1 cellular context compared by ENCODE assay signal in the genomic region with DNA sequence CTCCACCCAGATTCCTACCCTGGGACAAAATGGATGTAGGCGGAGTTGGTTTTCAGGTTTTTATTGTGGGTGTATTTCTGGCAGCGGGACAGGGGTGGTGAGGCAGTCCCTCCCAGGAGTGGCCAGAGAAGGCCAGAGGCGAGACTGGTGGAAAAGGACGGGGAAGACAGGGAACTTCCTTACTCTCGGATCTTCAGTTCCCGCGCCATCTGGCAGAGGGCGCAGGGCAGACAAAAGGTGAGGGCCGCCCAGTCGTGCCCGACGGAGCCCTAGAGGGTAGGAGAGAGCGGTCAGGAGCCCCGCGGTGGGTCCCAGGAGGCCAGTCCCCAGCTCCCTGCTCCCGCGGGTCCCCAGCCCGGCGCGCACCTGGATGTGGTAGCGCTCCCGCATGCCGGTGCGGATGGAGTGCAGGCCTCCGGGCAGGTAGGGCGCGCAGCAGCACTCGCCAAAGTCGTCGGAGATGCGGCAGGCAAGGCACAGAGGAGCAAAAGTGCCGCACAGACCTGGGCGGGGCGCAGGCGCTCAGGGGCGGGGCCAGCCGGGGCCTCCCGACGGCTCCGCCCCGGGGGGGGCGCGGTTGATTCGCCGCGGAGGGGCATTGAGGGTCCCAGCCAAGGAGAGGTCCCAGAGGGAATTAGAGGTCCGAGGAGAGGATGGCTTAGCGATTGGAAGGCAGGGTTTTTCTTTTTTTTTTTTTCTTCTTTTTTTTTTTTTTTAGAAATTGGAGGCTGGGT.
A peak's percentile ranks its signal among the peaks of the same experiment; 100 is the strongest.
TF ChIP-seq lines count a peak whose summit lies in the region.

No MANE protein-coding gene starts in this region.

TF ChIP-seq in GM12878, 131 proteins besides CTCF, POLR2A, EP300 and RAD21 (continued from another document and continues in another):
- TF ChIP-seq, protein P1, sequence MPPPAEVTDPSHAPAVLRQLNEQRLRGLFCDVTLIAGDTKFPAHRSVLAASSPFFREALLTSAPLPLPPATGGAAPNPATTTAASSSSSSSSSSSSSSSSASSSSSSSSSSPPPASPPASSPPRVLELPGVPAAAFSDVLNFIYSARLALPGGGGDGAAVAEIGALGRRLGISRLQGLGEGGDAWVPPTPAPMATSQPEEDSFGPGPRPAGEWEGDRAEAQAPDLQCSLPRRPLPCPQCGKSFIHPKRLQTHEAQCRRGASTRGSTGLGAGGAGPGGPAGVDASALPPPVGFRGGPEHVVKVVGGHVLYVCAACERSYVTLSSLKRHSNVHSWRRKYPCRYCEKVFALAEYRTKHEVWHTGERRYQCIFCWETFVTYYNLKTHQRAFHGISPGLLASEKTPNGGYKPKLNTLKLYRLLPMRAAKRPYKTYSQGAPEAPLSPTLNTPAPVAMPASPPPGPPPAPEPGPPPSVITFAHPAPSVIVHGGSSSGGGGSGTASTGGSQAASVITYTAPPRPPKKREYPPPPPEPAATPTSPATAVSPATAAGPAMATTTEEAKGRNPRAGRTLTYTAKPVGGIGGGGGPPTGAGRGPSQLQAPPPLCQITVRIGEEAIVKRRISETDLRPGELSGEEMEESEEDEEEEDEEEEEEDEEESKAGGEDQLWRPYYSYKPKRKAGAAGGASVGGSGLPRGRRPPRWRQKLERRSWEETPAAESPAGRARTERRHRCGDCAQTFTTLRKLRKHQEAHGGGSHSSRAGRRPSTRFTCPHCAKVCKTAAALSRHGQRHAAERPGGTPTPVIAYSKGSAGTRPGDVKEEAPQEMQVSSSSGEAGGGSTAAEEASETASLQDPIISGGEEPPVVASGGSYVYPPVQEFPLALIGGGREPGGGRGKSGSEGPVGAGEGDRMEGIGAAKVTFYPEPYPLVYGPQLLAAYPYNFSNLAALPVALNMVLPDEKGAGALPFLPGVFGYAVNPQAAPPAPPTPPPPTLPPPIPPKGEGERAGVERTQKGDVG (CRISPR knock-in tag; IDR thresholded peaks at IDR 0.05) = no peak
- TF ChIP-seq STAT1 (conservative IDR thresholded peaks at IDR 0.05) = no peak
- TF ChIP-seq EZH2 (IDR thresholded peaks at IDR 0.05; ENCODE audit: borderline replicate concordance, control insufficient read depth, low read depth, low read length) = no peak
- TF ChIP-seq ZNF622 (IDR thresholded peaks at IDR 0.05) = no peak
- no peak for TF ChIP-seq TAF1 (IDR thresholded peaks at IDR 0.05; ENCODE audit: borderline replicate concordance, low read depth, low read length)
- TF ChIP-seq TARDBP (IDR thresholded peaks at IDR 0.05; ENCODE audit: borderline replicate concordance) = no peak
- no peak for TF ChIP-seq TBL1XR1 (IDR thresholded peaks at IDR 0.05; ENCODE audit: low read depth, low read length)
- TF ChIP-seq POU2F2 (IDR thresholded peaks at IDR 0.05; ENCODE audit: borderline replicate concordance, low read depth, low read length) = no peak
- TF ChIP-seq MTA2 (IDR thresholded peaks at IDR 0.05; ENCODE audit: low read depth) = no peak
- no peak for TF ChIP-seq KAT2A (conservative IDR thresholded peaks at IDR 0.05; ENCODE audit: control insufficient read depth, low read depth, low read length)
- peak; percentile 26; the same call in 1 of the 2 replicates for TF ChIP-seq SMC3 (IDR thresholded peaks at IDR 0.05; ENCODE audit: borderline replicate concordance, low read length)
- no peak for TF ChIP-seq CHD2 (IDR thresholded peaks at IDR 0.05; ENCODE audit: borderline replicate concordance, low read depth, low read length)
- TF ChIP-seq ZNF384 (IDR thresholded peaks at IDR 0.05; ENCODE audit: borderline replicate concordance, low read depth, low read length) = no peak
- TF ChIP-seq IKZF2 (IDR thresholded peaks at IDR 0.05) = peak in 1 of 2 experiments; percentile 33; a peak in 1 of 4 replicates
- no peak for TF ChIP-seq RBBP5 (conservative IDR thresholded peaks at IDR 0.05)
- no peak for TF ChIP-seq SUZ12 (IDR thresholded peaks at IDR 0.05; ENCODE audit: unreplicated experiment)
- no peak for TF ChIP-seq MYC (IDR thresholded peaks at IDR 0.05; ENCODE audit: insufficient read depth, insufficient read length, insufficient replicate concordance, low read length, severe bottlenecking)
- TF ChIP-seq HCFC1 (IDR thresholded peaks at IDR 0.05; ENCODE audit: low read length) = no peak
- TF ChIP-seq ZNF207 (IDR thresholded peaks at IDR 0.05; ENCODE audit: borderline replicate concordance) = no peak
- no peak for TF ChIP-seq CEBPB (IDR thresholded peaks at IDR 0.05; ENCODE audit: borderline replicate concordance in 1 of 2, low read depth in 2 of 2, low read length in 2 of 2)
- no peak for TF ChIP-seq NFYA (IDR thresholded peaks at IDR 0.05; ENCODE audit: borderline replicate concordance, low read depth, low read length)
- no peak for TF ChIP-seq SIX5 (IDR thresholded peaks at IDR 0.05; ENCODE audit: low read depth, low read length, severe bottlenecking)
- TF ChIP-seq MYB (IDR thresholded peaks at IDR 0.05; ENCODE audit: borderline replicate concordance, low read depth, low read length) = no peak
- TF ChIP-seq, protein P2, sequence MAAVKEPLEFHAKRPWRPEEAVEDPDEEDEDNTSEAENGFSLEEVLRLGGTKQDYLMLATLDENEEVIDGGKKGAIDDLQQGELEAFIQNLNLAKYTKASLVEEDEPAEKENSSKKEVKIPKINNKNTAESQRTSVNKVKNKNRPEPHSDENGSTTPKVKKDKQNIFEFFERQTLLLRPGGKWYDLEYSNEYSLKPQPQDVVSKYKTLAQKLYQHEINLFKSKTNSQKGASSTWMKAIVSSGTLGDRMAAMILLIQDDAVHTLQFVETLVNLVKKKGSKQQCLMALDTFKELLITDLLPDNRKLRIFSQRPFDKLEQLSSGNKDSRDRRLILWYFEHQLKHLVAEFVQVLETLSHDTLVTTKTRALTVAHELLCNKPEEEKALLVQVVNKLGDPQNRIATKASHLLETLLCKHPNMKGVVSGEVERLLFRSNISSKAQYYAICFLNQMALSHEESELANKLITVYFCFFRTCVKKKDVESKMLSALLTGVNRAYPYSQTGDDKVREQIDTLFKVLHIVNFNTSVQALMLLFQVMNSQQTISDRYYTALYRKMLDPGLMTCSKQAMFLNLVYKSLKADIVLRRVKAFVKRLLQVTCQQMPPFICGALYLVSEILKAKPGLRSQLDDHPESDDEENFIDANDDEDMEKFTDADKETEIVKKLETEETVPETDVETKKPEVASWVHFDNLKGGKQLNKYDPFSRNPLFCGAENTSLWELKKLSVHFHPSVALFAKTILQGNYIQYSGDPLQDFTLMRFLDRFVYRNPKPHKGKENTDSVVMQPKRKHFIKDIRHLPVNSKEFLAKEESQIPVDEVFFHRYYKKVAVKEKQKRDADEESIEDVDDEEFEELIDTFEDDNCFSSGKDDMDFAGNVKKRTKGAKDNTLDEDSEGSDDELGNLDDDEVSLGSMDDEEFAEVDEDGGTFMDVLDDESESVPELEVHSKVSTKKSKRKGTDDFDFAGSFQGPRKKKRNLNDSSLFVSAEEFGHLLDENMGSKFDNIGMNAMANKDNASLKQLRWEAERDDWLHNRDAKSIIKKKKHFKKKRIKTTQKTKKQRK (IDR thresholded peaks at IDR 0.05; ENCODE audit: low read depth, low read length) = no peak
- TF ChIP-seq, protein P3, sequence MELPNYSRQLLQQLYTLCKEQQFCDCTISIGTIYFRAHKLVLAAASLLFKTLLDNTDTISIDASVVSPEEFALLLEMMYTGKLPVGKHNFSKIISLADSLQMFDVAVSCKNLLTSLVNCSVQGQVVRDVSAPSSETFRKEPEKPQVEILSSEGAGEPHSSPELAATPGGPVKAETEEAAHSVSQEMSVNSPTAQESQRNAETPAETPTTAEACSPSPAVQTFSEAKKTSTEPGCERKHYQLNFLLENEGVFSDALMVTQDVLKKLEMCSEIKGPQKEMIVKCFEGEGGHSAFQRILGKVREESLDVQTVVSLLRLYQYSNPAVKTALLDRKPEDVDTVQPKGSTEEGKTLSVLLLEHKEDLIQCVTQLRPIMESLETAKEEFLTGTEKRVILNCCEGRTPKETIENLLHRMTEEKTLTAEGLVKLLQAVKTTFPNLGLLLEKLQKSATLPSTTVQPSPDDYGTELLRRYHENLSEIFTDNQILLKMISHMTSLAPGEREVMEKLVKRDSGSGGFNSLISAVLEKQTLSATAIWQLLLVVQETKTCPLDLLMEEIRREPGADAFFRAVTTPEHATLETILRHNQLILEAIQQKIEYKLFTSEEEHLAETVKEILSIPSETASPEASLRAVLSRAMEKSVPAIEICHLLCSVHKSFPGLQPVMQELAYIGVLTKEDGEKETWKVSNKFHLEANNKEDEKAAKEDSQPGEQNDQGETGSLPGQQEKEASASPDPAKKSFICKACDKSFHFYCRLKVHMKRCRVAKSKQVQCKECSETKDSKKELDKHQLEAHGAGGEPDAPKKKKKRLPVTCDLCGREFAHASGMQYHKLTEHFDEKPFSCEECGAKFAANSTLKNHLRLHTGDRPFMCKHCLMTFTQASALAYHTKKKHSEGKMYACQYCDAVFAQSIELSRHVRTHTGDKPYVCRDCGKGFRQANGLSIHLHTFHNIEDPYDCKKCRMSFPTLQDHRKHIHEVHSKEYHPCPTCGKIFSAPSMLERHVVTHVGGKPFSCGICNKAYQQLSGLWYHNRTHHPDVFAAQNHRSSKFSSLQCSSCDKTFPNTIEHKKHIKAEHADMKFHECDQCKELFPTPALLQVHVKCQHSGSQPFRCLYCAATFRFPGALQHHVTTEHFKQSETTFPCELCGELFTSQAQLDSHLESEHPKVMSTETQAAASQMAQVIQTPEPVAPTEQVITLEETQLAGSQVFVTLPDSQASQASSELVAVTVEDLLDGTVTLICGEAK (IDR thresholded peaks at IDR 0.05; ENCODE audit: borderline replicate concordance) = no peak
- TF ChIP-seq, protein P4, sequence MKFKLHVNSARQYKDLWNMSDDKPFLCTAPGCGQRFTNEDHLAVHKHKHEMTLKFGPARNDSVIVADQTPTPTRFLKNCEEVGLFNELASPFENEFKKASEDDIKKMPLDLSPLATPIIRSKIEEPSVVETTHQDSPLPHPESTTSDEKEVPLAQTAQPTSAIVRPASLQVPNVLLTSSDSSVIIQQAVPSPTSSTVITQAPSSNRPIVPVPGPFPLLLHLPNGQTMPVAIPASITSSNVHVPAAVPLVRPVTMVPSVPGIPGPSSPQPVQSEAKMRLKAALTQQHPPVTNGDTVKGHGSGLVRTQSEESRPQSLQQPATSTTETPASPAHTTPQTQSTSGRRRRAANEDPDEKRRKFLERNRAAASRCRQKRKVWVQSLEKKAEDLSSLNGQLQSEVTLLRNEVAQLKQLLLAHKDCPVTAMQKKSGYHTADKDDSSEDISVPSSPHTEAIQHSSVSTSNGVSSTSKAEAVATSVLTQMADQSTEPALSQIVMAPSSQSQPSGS (IDR thresholded peaks at IDR 0.05; ENCODE audit: low read length) = no peak
- TF ChIP-seq, protein P5, sequence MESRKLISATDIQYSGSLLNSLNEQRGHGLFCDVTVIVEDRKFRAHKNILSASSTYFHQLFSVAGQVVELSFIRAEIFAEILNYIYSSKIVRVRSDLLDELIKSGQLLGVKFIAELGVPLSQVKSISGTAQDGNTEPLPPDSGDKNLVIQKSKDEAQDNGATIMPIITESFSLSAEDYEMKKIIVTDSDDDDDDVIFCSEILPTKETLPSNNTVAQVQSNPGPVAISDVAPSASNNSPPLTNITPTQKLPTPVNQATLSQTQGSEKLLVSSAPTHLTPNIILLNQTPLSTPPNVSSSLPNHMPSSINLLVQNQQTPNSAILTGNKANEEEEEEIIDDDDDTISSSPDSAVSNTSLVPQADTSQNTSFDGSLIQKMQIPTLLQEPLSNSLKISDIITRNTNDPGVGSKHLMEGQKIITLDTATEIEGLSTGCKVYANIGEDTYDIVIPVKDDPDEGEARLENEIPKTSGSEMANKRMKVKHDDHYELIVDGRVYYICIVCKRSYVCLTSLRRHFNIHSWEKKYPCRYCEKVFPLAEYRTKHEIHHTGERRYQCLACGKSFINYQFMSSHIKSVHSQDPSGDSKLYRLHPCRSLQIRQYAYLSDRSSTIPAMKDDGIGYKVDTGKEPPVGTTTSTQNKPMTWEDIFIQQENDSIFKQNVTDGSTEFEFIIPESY (IDR thresholded peaks at IDR 0.05) = no peak
- TF ChIP-seq LARP7 (IDR thresholded peaks at IDR 0.05) = 0 out of 2 replicates have a peak, but pooled peaks have one; percentile 47
- TF ChIP-seq, protein P6, sequence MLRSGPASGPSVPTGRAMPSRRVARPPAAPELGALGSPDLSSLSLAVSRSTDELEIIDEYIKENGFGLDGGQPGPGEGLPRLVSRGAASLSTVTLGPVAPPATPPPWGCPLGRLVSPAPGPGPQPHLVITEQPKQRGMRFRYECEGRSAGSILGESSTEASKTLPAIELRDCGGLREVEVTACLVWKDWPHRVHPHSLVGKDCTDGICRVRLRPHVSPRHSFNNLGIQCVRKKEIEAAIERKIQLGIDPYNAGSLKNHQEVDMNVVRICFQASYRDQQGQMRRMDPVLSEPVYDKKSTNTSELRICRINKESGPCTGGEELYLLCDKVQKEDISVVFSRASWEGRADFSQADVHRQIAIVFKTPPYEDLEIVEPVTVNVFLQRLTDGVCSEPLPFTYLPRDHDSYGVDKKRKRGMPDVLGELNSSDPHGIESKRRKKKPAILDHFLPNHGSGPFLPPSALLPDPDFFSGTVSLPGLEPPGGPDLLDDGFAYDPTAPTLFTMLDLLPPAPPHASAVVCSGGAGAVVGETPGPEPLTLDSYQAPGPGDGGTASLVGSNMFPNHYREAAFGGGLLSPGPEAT (IDR thresholded peaks at IDR 0.05; ENCODE audit: low read depth) = no peak
- TF ChIP-seq BACH1 (IDR thresholded peaks at IDR 0.05; ENCODE audit: borderline replicate concordance) = no peak
- no peak for TF ChIP-seq HDAC6 (IDR thresholded peaks at IDR 0.05; ENCODE audit: unreplicated experiment)
- no peak for TF ChIP-seq FOS (IDR thresholded peaks at IDR 0.05; ENCODE audit: borderline replicate concordance, extremely low read depth, insufficient read length)
- TF ChIP-seq BHLHE40 (IDR thresholded peaks at IDR 0.05; ENCODE audit: borderline replicate concordance in 1 of 2, low read depth in 2 of 2, low read length in 1 of 2) = peak in 1 of 2 experiments; percentile 32; a peak in 1 of 4 replicates
- TF ChIP-seq, protein P7, sequence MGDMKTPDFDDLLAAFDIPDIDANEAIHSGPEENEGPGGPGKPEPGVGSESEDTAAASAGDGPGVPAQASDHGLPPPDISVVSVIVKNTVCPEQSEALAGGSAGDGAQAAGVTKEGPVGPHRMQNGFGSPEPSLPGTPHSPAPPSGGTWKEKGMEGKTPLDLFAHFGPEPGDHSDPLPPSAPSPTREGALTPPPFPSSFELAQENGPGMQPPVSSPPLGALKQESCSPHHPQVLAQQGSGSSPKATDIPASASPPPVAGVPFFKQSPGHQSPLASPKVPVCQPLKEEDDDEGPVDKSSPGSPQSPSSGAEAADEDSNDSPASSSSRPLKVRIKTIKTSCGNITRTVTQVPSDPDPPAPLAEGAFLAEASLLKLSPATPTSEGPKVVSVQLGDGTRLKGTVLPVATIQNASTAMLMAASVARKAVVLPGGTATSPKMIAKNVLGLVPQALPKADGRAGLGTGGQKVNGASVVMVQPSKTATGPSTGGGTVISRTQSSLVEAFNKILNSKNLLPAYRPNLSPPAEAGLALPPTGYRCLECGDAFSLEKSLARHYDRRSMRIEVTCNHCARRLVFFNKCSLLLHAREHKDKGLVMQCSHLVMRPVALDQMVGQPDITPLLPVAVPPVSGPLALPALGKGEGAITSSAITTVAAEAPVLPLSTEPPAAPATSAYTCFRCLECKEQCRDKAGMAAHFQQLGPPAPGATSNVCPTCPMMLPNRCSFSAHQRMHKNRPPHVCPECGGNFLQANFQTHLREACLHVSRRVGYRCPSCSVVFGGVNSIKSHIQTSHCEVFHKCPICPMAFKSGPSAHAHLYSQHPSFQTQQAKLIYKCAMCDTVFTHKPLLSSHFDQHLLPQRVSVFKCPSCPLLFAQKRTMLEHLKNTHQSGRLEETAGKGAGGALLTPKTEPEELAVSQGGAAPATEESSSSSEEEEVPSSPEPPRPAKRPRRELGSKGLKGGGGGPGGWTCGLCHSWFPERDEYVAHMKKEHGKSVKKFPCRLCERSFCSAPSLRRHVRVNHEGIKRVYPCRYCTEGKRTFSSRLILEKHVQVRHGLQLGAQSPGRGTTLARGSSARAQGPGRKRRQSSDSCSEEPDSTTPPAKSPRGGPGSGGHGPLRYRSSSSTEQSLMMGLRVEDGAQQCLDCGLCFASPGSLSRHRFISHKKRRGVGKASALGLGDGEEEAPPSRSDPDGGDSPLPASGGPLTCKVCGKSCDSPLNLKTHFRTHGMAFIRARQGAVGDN (IDR thresholded peaks at IDR 0.05) = no peak
- TF ChIP-seq SMAD5 (IDR thresholded peaks at IDR 0.05; ENCODE audit: low read depth) = no peak
- TF ChIP-seq TCF7 (IDR thresholded peaks at IDR 0.05; ENCODE audit: borderline replicate concordance) = no peak
- TF ChIP-seq SIN3A (IDR thresholded peaks at IDR 0.05; ENCODE audit: low read depth, low read length) = no peak
